15 cellular contexts compared by ENCODE assay signal in genomic region chr3:126293370-126294082, GRCh38.
DNase-seq lines count a peak whose midpoint lies in the region; TF ChIP-seq lines count a peak whose summit lies in the region.
"Had no signal": no experiment of that assay in that cellular context is flagged by ENCODE, and none has a peak within 500 bp of the region (broad histone marks: within the 10 kb centered on the region; RNA-seq: fewer than 3 reads in every experiment).

No MANE protein-coding gene starts in this region.

- no peak overlapping the region for H3K23ac ChIP-seq in H9 (ENCODE audit: insufficient read length, low read depth, low read length)

- no peak overlapping the region for H3K4ac ChIP-seq in H9 (ENCODE audit: low read depth, low read length)

- WGBS in H9 (ENCODE audit: extremely low coverage, insufficient read length, low lambda C conversion rate): no CpG with 5 or more reads among the region's 17 CpGs

- H3K23me2 ChIP-seq in H9 (ENCODE audit: insufficient read length, low read depth, low read length, poor library complexity, severe bottlenecking): no peaks in the 10 kb centered on the region

- no peak for TF ChIP-seq CTCF in H9 (conservative IDR thresholded peaks at IDR 0.05)
- TF ChIP-seq CTCF in left ventricle myocardium inferior (IDR thresholded peaks at IDR 0.05; ENCODE audit: borderline replicate concordance): no peak
- no peak for TF ChIP-seq CTCF in osteocyte (IDR thresholded peaks at IDR 0.05)
- TF ChIP-seq CTCF in nephron progenitor cell (IDR thresholded peaks at IDR 0.05): no peak

- H3K27me3 Mint-ChIP-seq in H9 (ENCODE audit: low read depth) (peaks cover 40% of the 10 kb centered on the region), osteocyte (ENCODE audit: unreplicated experiment) (peaks cover 19% of the 10 kb centered on the region), nephron progenitor cell (ENCODE audit: low read depth, poor library complexity) (peaks cover 43% of the 10 kb centered on the region)

- intact Hi-C loops in left ventricle myocardium inferior (cut with micrococcal nuclease): no loop called here

- H2BK5ac ChIP-seq in H9 (ENCODE audit: insufficient read length, low read length): no peak overlapping the region

- H3K9me3 ChIP-seq in H9 (ENCODE audit: control insufficient read depth, low read depth, low read length) (no peaks in the 10 kb centered on the region), SK-N-MC (ENCODE audit: low read depth, low read length) (no peaks in the 10 kb centered on the region), left ventricle myocardium inferior (replicated peaks) (peaks cover 3% of the 10 kb centered on the region)
- H3K9me3 ChIP-seq: BE2C, pancreas had no signal

- no peak overlapping the region for H3K4me3 Mint-ChIP-seq in H9
- H3K4me3 Mint-ChIP-seq in osteocyte (ENCODE audit: unreplicated experiment): no peak overlapping the region
- H3K4me3 Mint-ChIP-seq in nephron progenitor cell: no peak overlapping the region

- H3K36me3 ChIP-seq in SK-N-MC (ENCODE audit: insufficient read depth, low read length) (no peaks in the 10 kb centered on the region), left ventricle myocardium inferior (no peaks in the 10 kb centered on the region)
- H3K36me3 ChIP-seq: BE2C, pancreas had no signal

- no peaks in the 10 kb centered on the region for H3K79me1 ChIP-seq in H9 (ENCODE audit: insufficient read depth, low read depth, low read length, poor library complexity, severe bottlenecking)

- H3K4me2 ChIP-seq in H9 (ENCODE audit: insufficient read depth, insufficient read length, low read length): no peak overlapping the region

- H3K4me1 Mint-ChIP-seq in H9 (peaks cover 29 to 33% of the 10 kb centered on the region in 2 experiments), osteocyte (ENCODE audit: unreplicated experiment) (no peaks in the 10 kb centered on the region), nephron progenitor cell (peaks cover 17% of the 10 kb centered on the region)

- no peak overlapping the region; the same call in 1 of the 2 replicates for H3K14ac ChIP-seq in H9 (ENCODE audit: insufficient read depth, low read length)

- no peak overlapping the region for H4K91ac ChIP-seq in H9 (ENCODE audit: insufficient read length, low read depth, low read length)

- no peak overlapping the region for H3K18ac ChIP-seq in H9 (ENCODE audit: insufficient read length, low read depth, low read length)

- no peak overlapping the region for H3T11ph ChIP-seq in H9 (ENCODE audit: low read length)

- no peak overlapping the region for H2BK120ac ChIP-seq in H9 (ENCODE audit: low read depth, low read length, poor library complexity, severe bottlenecking)

- H3K4me3 ChIP-seq in SK-N-MC (peak overlapping the region; percentile 7; the same call in 1 of the 2 replicates), left ventricle myocardium inferior (no peak overlapping the region)
- H3K4me3 ChIP-seq: coronary artery, pancreas had no signal

- DNase-seq in H9 (peak; percentile 14), SK-N-MC (ENCODE audit: low read depth, low spot score) (no peak), left ventricle myocardium inferior (peak; percentile 59), osteocyte (ENCODE audit: extremely low spot score, unreplicated experiment) (peak; percentile 72), nephron progenitor cell (no peak), SHP77 (lab: John Stamatoyannopoulos, UW) (no peak), HuH-7.5 (ENCODE audit: low spot score) (no peak), LoVo (ENCODE audit: low spot score) (no peak)
- DNase-seq: activated CD4-positive, alpha-beta T cell treated with anti-CD3 and anti-CD28 coated beads, Interleukin-2, amount 50 U/mL, for 4 hours; BE2C; DMS153; NCI-H2107; NCI-H774 had no signal

- H3K27me3 ChIP-seq in H9 (ENCODE audit: insufficient read depth, low read length) (no peaks in the 10 kb centered on the region), left ventricle myocardium inferior (ENCODE audit: low read depth) (peaks cover under 1% of the 10 kb centered on the region)
- H3K27me3 ChIP-seq: BE2C, pancreas had no signal

- no peak overlapping the region for H4K5ac ChIP-seq in H9 (ENCODE audit: insufficient read length, low read depth, low read length)

- no peak overlapping the region for H3K9ac ChIP-seq in H9 (ENCODE audit: extremely low read depth, insufficient read length, low read length)
- H3K9ac ChIP-seq in SK-N-MC (ENCODE audit: insufficient read length): peak overlapping the region; percentile 4

- H3K56ac ChIP-seq in H9 (ENCODE audit: insufficient read length, low read depth, low read length): no peak overlapping the region

- no peak overlapping the region for H2BK15ac ChIP-seq in H9 (ENCODE audit: low read depth, low read length)

- H2BK12ac ChIP-seq in H9 (ENCODE audit: insufficient read length, low read depth, low read length): no peak overlapping the region

- no peaks in the 10 kb centered on the region for H3K79me2 ChIP-seq in H9 (ENCODE audit: insufficient read depth, low read length)

- H3K27ac ChIP-seq in H9 (ENCODE audit: insufficient read length, low read depth, low read length): no peak overlapping the region
- peak overlapping the region; percentile 99 for H3K27ac ChIP-seq in SK-N-MC
- H3K27ac ChIP-seq in left ventricle myocardium inferior (replicated peaks): peak overlapping the region; percentile 81
- H3K27ac ChIP-seq: pancreas had no signal

- no peak overlapping the region for H2BK20ac ChIP-seq in H9 (ENCODE audit: low read depth, low read length, poor library complexity, severe bottlenecking)

- H3K9me3 Mint-ChIP-seq in H9 (no peaks in the 10 kb centered on the region; a peak in 2 of 5 replicates), osteocyte (ENCODE audit: unreplicated experiment) (peaks cover under 1% of the 10 kb centered on the region), nephron progenitor cell (peaks cover 2% of the 10 kb centered on the region)

- no peaks in the 10 kb centered on the region for H4K20me1 ChIP-seq in H9 (ENCODE audit: control insufficient read depth, insufficient read depth, insufficient read length)

- H3K36me3 Mint-ChIP-seq in H9 (ENCODE audit: insufficient read depth in 1 of 3, low read depth in 3 of 3) (0 out of 7 replicates have a peak, but pooled peaks cover 0 to 1% (median 0%) of the 10 kb centered on the region in 3 experiments), osteocyte (ENCODE audit: unreplicated experiment) (no peaks in the 10 kb centered on the region), nephron progenitor cell (ENCODE audit: low read depth) (peaks cover 2% of the 10 kb centered on the region)

- no peak overlapping the region for H4K8ac ChIP-seq in H9 (replicated peaks; ENCODE audit: insufficient read length, low read depth, low read length)

- no peak overlapping the region for H2AFZ ChIP-seq in H9 (ENCODE audit: low read length)

- H3K27ac Mint-ChIP-seq in H9 (peak overlapping the region in 1 of 3 experiments; percentile 70; a peak in 1 of 7 replicates), osteocyte (ENCODE audit: unreplicated experiment) (no peak overlapping the region), nephron progenitor cell (no peak overlapping the region)

- H3K4me1 ChIP-seq in H9 (ENCODE audit: insufficient read depth, low read length) (no peaks in the 10 kb centered on the region; the same call in 1 of the 2 replicates), left ventricle myocardium inferior (peaks cover 33% of the 10 kb centered on the region)
- H3K4me1 ChIP-seq: BE2C, pancreas had no signal

- no peak overlapping the region for H2AK5ac ChIP-seq in H9 (ENCODE audit: insufficient read length, low read length)

Comparison
In these comparisons a context has a peak if more than half of its experiments do, and no peak if none do; other contexts are left out.
1. DNase-seq: peak in H9 (single experiment), left ventricle myocardium inferior (single experiment) and osteocyte (single experiment); none in SK-N-MC (single experiment), nephron progenitor cell (single experiment), SHP77 (0 of 2), HuH-7.5 (single experiment) and LoVo (single experiment).